1 cellular context compared by ENCODE assay signal in the genomic region with DNA sequence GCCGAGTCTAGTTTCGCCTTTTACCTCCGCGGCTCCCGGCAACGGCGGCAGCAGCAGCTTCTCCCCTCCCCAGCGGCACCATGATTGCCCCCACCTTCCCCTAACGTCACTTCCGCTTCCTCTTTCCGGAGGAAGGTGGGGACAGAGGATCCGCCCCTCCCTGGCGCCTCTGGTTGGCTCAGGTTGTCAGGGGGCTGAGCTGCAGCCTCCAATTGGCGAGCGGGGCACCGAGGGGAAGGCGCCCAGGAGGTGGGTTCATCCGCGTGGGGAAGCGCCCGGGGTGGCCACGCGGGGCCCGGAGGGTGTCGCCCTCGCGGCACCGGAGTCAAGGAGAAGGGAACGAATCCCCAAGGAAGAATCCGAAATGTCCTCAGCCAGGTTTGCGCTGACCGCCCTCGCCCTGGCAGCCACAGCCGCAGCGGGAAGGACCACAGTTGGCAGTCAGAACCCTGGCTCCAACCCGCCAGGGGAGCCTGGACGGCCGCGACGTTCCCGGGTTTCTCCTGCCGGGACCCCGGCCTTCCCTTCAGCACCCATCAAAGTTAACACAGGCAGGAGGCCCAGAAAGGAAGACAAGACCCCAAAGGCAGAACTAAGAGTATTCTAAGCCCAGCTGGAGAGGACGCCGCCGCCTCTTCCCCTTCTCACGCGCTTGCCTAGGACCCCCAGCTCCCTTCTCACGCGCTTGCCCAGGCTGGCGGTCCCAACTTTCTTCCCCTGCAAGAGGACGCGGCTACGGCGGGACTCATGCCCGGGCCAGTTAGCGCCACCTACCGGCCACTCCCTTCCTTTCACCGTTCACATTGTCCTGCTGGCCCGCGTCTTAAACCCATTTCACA.
TF ChIP-seq lines count a peak whose summit lies in the region.

TSS of gene MTF1 (minus strand) at position 86 of the 839 bp plus-strand sequence. CDS start 1,934 bp downstream, outside the sequence.

TF ChIP-seq in K562, 482 proteins besides CTCF, POLR2A, EP300 and RAD21 (continued from another document and continues in another):
- TF ChIP-seq, protein P1, sequence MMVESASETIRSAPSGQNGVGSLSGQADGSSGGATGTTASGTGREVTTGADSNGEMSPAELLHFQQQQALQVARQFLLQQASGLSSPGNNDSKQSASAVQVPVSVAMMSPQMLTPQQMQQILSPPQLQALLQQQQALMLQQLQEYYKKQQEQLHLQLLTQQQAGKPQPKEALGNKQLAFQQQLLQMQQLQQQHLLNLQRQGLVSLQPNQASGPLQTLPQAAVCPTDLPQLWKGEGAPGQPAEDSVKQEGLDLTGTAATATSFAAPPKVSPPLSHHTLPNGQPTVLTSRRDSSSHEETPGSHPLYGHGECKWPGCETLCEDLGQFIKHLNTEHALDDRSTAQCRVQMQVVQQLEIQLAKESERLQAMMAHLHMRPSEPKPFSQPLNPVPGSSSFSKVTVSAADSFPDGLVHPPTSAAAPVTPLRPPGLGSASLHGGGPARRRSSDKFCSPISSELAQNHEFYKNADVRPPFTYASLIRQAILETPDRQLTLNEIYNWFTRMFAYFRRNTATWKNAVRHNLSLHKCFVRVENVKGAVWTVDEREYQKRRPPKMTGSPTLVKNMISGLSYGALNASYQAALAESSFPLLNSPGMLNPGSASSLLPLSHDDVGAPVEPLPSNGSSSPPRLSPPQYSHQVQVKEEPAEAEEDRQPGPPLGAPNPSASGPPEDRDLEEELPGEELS (CRISPR knock-in tag; IDR thresholded peaks at IDR 0.05; ENCODE audit: borderline replicate concordance): 0 out of 2 replicates have a peak, but pooled peaks have one; percentile 53
- TF ChIP-seq ZFP36 (IDR thresholded peaks at IDR 0.05; ENCODE audit: low read depth, low read length, partially characterized antibody): no peak
- TF ChIP-seq HDGF (IDR thresholded peaks at IDR 0.05): no peak
- TF ChIP-seq PTRF (tag; IDR thresholded peaks at IDR 0.05): no peak
- TF ChIP-seq ZC3H4 (CRISPR knock-in tag; IDR thresholded peaks at IDR 0.05; ENCODE audit: borderline replicate concordance): no peak
- TF ChIP-seq KLF6 (CRISPR knock-in tag; IDR thresholded peaks at IDR 0.05; ENCODE audit: borderline replicate concordance): peak; percentile 34; the same call in 1 of the 2 replicates
- TF ChIP-seq ZNF277 (CRISPR knock-in tag; IDR thresholded peaks at IDR 0.05; ENCODE audit: borderline replicate concordance): no peak
- no peak; the same call in 1 of the 2 replicates for TF ChIP-seq ZNF668 (CRISPR knock-in tag; IDR thresholded peaks at IDR 0.05)
- peak; percentile 73 for TF ChIP-seq ELF1 (tag; IDR thresholded peaks at IDR 0.05)
- no peak for TF ChIP-seq ZNF512 (tag; IDR thresholded peaks at IDR 0.05)
- TF ChIP-seq MXI1 (IDR thresholded peaks at IDR 0.05; ENCODE audit: low read depth, low read length): no peak; the same call in 1 of the 2 replicates
- TF ChIP-seq NFYB (IDR thresholded peaks at IDR 0.05; ENCODE audit: extremely low read depth, insufficient read length): peak; percentile 92
- peak; percentile 58; the same call in 1 of the 2 replicates for TF ChIP-seq KLF10 (CRISPR knock-in tag; IDR thresholded peaks at IDR 0.05)
- TF ChIP-seq MBD2 (IDR thresholded peaks at IDR 0.05; ENCODE audit: borderline replicate concordance, low read depth): peak; percentile 70
- TF ChIP-seq ZNF398 (CRISPR knock-in tag; IDR thresholded peaks at IDR 0.05): no peak
- no peak for TF ChIP-seq GTF2A2 (tag; IDR thresholded peaks at IDR 0.05)
- TF ChIP-seq CBFA2T3 (IDR thresholded peaks at IDR 0.05): no peak
- TF ChIP-seq, protein P2, sequence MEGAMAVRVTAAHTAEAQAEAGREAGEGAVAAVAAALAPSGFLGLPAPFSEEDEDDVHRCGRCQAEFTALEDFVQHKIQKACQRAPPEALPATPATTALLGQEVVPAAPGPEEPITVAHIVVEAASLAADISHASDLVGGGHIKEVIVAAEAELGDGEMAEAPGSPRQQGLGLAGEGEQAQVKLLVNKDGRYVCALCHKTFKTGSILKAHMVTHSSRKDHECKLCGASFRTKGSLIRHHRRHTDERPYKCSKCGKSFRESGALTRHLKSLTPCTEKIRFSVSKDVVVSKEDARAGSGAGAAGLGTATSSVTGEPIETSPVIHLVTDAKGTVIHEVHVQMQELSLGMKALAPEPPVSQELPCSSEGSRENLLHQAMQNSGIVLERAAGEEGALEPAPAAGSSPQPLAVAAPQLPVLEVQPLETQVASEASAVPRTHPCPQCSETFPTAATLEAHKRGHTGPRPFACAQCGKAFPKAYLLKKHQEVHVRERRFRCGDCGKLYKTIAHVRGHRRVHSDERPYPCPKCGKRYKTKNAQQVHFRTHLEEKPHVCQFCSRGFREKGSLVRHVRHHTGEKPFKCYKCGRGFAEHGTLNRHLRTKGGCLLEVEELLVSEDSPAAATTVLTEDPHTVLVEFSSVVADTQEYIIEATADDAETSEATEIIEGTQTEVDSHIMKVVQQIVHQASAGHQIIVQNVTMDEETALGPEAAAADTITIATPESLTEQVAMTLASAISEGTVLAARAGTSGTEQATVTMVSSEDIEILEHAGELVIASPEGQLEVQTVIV (CRISPR knock-in tag; IDR thresholded peaks at IDR 0.05; ENCODE audit: borderline replicate concordance): no peak
- peak; percentile 76 for TF ChIP-seq CTBP1 (IDR thresholded peaks at IDR 0.05; ENCODE audit: borderline replicate concordance)
- peak; percentile 58; the same call in 1 of the 2 replicates for TF ChIP-seq RERE (CRISPR knock-in tag; IDR thresholded peaks at IDR 0.05; ENCODE audit: borderline replicate concordance)
- TF ChIP-seq C11orf30 (IDR thresholded peaks at IDR 0.05; ENCODE audit: low read depth): peak; percentile 96
- TF ChIP-seq, protein P3, sequence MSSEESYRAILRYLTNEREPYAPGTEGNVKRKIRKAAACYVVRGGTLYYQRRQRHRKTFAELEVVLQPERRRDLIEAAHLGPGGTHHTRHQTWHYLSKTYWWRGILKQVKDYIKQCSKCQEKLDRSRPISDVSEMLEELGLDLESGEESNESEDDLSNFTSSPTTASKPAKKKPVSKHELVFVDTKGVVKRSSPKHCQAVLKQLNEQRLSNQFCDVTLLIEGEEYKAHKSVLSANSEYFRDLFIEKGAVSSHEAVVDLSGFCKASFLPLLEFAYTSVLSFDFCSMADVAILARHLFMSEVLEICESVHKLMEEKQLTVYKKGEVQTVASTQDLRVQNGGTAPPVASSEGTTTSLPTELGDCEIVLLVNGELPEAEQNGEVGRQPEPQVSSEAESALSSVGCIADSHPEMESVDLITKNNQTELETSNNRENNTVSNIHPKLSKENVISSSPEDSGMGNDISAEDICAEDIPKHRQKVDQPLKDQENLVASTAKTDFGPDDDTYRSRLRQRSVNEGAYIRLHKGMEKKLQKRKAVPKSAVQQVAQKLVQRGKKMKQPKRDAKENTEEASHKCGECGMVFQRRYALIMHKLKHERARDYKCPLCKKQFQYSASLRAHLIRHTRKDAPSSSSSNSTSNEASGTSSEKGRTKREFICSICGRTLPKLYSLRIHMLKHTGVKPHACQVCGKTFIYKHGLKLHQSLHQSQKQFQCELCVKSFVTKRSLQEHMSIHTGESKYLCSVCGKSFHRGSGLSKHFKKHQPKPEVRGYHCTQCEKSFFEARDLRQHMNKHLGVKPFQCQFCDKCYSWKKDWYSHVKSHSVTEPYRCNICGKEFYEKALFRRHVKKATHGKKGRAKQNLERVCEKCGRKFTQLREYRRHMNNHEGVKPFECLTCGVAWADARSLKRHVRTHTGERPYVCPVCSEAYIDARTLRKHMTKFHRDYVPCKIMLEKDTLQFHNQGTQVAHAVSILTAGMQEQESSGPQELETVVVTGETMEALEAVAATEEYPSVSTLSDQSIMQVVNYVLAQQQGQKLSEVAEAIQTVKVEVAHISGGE (CRISPR knock-in tag; IDR thresholded peaks at IDR 0.05): peak in 2 of 3 experiments; percentile 15 to 76; a peak in 2 of 6 replicates
- no peak for TF ChIP-seq RBM15 (IDR thresholded peaks at IDR 0.05; ENCODE audit: insufficient read depth, low read length)
- no peak for TF ChIP-seq PURB (CRISPR knock-in tag; IDR thresholded peaks at IDR 0.05; ENCODE audit: low read depth)
- no peak for TF ChIP-seq MEF2D (tag; conservative IDR thresholded peaks at IDR 0.05; ENCODE audit: low read depth)
- TF ChIP-seq TAL1 (IDR thresholded peaks at IDR 0.05): no peak
- TF ChIP-seq GABPB1 (CRISPR knock-in tag; IDR thresholded peaks at IDR 0.05): peak; percentile 98
- no peak for TF ChIP-seq NFE2L1 (tag; IDR thresholded peaks at IDR 0.05; ENCODE audit: borderline replicate concordance, low read depth)
- peak; percentile 82; the same call in 1 of the 2 replicates for TF ChIP-seq ZNF76 (CRISPR knock-in tag; IDR thresholded peaks at IDR 0.05; ENCODE audit: borderline replicate concordance)
- TF ChIP-seq, protein P4, sequence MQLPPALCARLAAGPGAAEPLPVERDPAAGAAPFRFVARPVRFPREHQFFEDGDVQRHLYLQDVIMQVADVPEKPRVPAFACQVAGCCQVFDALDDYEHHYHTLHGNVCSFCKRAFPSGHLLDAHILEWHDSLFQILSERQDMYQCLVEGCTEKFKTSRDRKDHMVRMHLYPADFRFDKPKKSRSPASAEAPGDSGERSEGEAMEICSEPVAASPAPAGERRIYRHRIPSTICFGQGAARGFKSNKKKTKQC (CRISPR knock-in tag; IDR thresholded peaks at IDR 0.05): peak; percentile 94
- no peak for TF ChIP-seq SAFB2 (IDR thresholded peaks at IDR 0.05; ENCODE audit: borderline replicate concordance, low read depth, low read length, severe bottlenecking)
- TF ChIP-seq SMARCA4 (IDR thresholded peaks at IDR 0.05): 0 out of 2 replicates have a peak, but pooled peaks have one; percentile 39
